8 cellular contexts compared by ENCODE assay signal in the genomic region with DNA sequence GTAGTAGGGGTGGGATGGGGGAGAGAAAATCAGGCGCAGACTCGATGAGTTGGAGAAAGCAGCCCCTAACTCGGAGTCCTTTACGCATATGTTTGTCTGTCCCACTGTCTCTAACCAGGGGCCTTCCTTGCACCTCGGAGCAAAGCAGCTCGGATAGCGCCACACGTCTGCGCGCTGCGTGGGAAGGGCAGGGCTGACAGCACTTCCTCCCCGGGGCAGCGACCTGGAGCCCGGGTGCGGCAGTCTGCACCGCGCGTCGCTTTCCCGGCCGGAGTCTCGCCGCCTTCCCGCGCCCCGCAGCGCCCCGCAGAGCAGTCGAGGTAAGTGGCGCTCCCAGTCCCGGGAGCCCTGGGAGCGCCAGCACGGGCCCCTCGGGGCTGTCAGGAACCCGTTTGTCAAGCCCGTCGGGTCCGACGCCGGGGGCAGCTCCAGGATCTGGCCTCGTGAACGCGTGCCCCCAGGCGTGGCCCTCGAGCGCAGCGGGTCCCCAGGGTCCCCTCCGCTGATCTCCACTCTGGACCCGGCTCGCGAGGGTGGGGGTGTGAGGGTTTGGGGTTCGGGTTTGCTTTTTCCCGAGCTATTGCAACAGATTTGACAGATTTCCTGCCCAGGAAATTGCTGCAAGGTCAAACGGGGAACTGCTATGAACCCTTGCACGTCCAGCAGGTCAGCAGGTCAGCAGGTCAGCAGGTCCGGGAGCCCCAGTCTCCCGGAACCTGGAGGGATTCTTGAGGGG. TPM values are rescaled to one million over a fixed set of nuclear protein-coding genes. Genes with fewer than 3 reads are reported as not detected.
DNase-seq lines count a peak whose midpoint lies in the region; ATAC-seq lines count a peak whose summit lies in the region.

No MANE protein-coding gene starts in this region.

- H3K4me3 Mint-ChIP-seq in dendritic cell treated with granulocyte-macrophage colony-stimulating factor and Interleukin-4, amounts not matched to agents 40 ng/mL and 50 ng/mL, for 4 days = peak overlapping the region; percentile 94

- ATAC-seq in GM19023 (IDR thresholded peaks at IDR 0.05; ENCODE audit: unreplicated experiment) (peak; percentile 63), HG03139 (IDR thresholded peaks at IDR 0.05; ENCODE audit: unreplicated experiment) (peak; percentile 57)
- ATAC-seq in activated CD4-positive, CD25-positive, alpha-beta regulatory T cell treated with anti-CD3 and anti-CD28 coated beads, Interleukin-2, amount 50 U/mL, for 24 hours = peak; percentile 72 to 83
- peak; percentile 91 for ATAC-seq in stimulated activated naive CD8-positive, alpha-beta T cell treated with anti-CD3 and anti-CD28 coated beads, Interleukin-15, Interleukin-2, amounts not matched to agents 100 U/mL and 50 U/mL, for 24 hours

- intact Hi-C loops in dendritic cell treated with granulocyte-macrophage colony-stimulating factor and Interleukin-4, amounts not matched to agents 40 ng/mL and 50 ng/mL, for 4 days (cut with micrococcal nuclease) = loop anchor here (2.0 to 5.0 kb wide), 3 partner anchors 44 to 119 kb away; no protein-coding TSS in a partner anchor

- peaks cover 57% of the 10 kb centered on the region for H3K4me1 Mint-ChIP-seq in dendritic cell treated with granulocyte-macrophage colony-stimulating factor and Interleukin-4, amounts not matched to agents 40 ng/mL and 50 ng/mL, for 4 days (ENCODE audit: low read depth)

- H3K27ac Mint-ChIP-seq in dendritic cell treated with granulocyte-macrophage colony-stimulating factor and Interleukin-4, amounts not matched to agents 40 ng/mL and 50 ng/mL, for 4 days = peak overlapping the region; percentile 97

- DNase-seq in mucosa of gallbladder (ENCODE audit: low spot score) = peak; percentile 42
- peak; percentile 81 for DNase-seq in stimulated activated naive CD8-positive, alpha-beta T cell treated with anti-CD3 and anti-CD28 coated beads, Interleukin-15, Interleukin-2, amounts not matched to agents 100 U/mL and 50 U/mL, for 24 hours
- DNase-seq in H4 (ENCODE audit: low spot score) = no peak
- no peak for DNase-seq in NCI-H226

- no peaks in the 10 kb centered on the region for H3K9me3 Mint-ChIP-seq in dendritic cell treated with granulocyte-macrophage colony-stimulating factor and Interleukin-4, amounts not matched to agents 40 ng/mL and 50 ng/mL, for 4 days

- H3K27me3 Mint-ChIP-seq in dendritic cell treated with granulocyte-macrophage colony-stimulating factor and Interleukin-4, amounts not matched to agents 40 ng/mL and 50 ng/mL, for 4 days = no peaks in the 10 kb centered on the region

- H3K36me3 Mint-ChIP-seq in dendritic cell treated with granulocyte-macrophage colony-stimulating factor and Interleukin-4, amounts not matched to agents 40 ng/mL and 50 ng/mL, for 4 days (ENCODE audit: low read depth) = peaks cover 46% of the 10 kb centered on the region

RNA-seq across cellular contexts. Expression of a gene that starts 0.6 kb away (rescaled TPM):
- 40.1 TPM for total RNA-seq in mucosa of gallbladder
- not detected in 2 replicates for total RNA-seq in H4 (2014; rRNA removed; shearing (Covaris generic))

Comparison
In these comparisons a context has a peak if more than half of its experiments do, and no peak if none do; other contexts are left out.
1. DNase-seq: peak in mucosa of gallbladder (single experiment) and stimulated activated naive CD8-positive, alpha-beta T cell treated with anti-CD3 and anti-CD28 coated beads, Interleukin-15, Interleukin-2, amounts not matched to agents 100 U/mL and 50 U/mL, for 24 hours (single experiment); none in H4 (single experiment) and NCI-H226 (single experiment).
2. RNA of a gene that starts 0.6 kb away (total RNA-seq): 40.1 TPM in mucosa of gallbladder (single experiment); not detected in H4; every median in the first group is over 10 times any median in the second.
3. Peak in every context shown above with its lines, with median percentiles within 50 percentile points of each other: ATAC-seq.